Comparison of ENCODE assay signal across 1 cellular context in genomic region chr10:129079705-129080104, GRCh38.
TF ChIP-seq lines count a peak whose summit lies in the region.

No MANE protein-coding gene starts in this region.

TF ChIP-seq in WTC11, 78 proteins besides CTCF, POLR2A, EP300 and RAD21 (continued from another document):
- TF ChIP-seq ZNF532 (CRISPR knock-in tag; IDR thresholded peaks at IDR 0.05; ENCODE audit: borderline replicate concordance) (no peak), FOXK1 (CRISPR knock-in tag; IDR thresholded peaks at IDR 0.05) (no peak), FOXP1 (CRISPR knock-in tag; IDR thresholded peaks at IDR 0.05; ENCODE audit: borderline replicate concordance) (no peak), SOX15 (CRISPR knock-in tag; IDR thresholded peaks at IDR 0.05) (no peak)
